In genomic region chr3:158337007-158337608, GRCh38 we compare ENCODE assay signal across 12 cellular contexts.
A peak's percentile ranks its signal among the peaks of the same experiment; 100 is the strongest.
DNase-seq lines count a peak whose midpoint lies in the region; ATAC-seq and TF ChIP-seq lines count a peak whose summit lies in the region.
"Had no signal": no experiment of that assay in that cellular context is flagged by ENCODE, and none has a peak within 500 bp of the region (broad histone marks: within the 10 kb centered on the region; RNA-seq: fewer than 3 reads in every experiment).

No MANE protein-coding gene starts in this region.

- H3K4me2 ChIP-seq in osteoblast (ENCODE audit: insufficient read depth, low read length) = no peak overlapping the region

- DNase-seq in Right ventricle myocardium inferior (ENCODE audit: missing footprints) = no peak
- DNase-seq in right cardiac atrium = no peak
- no peak for DNase-seq in left lung
- DNase-seq in osteoblast (ENCODE audit: insufficient read length, low spot score, missing footprints) = peak; percentile 14
- no peak for DNase-seq in stimulated activated CD8-positive, alpha-beta memory T cell treated with anti-CD3 and anti-CD28 coated beads, Interleukin-4, amount 100 ng/mL, for 48 hours
- no peak for DNase-seq in stimulated activated naive CD4-positive, alpha-beta T cell treated with Interleukin-2 at 50 U/mL for 16 hours (lab: John Stamatoyannopoulos, UW)
- DNase-seq: Caco-2; CD8-positive, alpha-beta memory T cell; GOT3 had no signal

- H2AFZ ChIP-seq in osteoblast (ENCODE audit: low read length) = no peak overlapping the region

- no peaks in the 10 kb centered on the region for H4K20me1 ChIP-seq in osteoblast (ENCODE audit: insufficient read depth, low read length)

- H3K27ac ChIP-seq in right cardiac atrium (ENCODE audit: low read length) (no peak overlapping the region), left lung (no peak overlapping the region), osteoblast (ENCODE audit: low read depth, low read length) (no peak overlapping the region)
- H3K27ac ChIP-seq: 22Rv1 had no signal

- no peaks in the 10 kb centered on the region for H3K4me1 ChIP-seq in right cardiac atrium (ENCODE audit: control insufficient read depth, insufficient read depth, low read length)
- no peaks in the 10 kb centered on the region for H3K4me1 ChIP-seq in left lung
- H3K4me1 ChIP-seq in osteoblast (ENCODE audit: insufficient read depth, low read length) = no peaks in the 10 kb centered on the region
- H3K4me1 ChIP-seq: Caco-2 had no signal

- H3K27me3 ChIP-seq in right cardiac atrium (ENCODE audit: control insufficient read depth, insufficient read depth) (no peaks in the 10 kb centered on the region), left lung (no peaks in the 10 kb centered on the region), osteoblast (ENCODE audit: insufficient read depth, low read length) (no peaks in the 10 kb centered on the region)

- intact Hi-C loops in Right ventricle myocardium inferior (cut with DNase I) (no loop called here), right cardiac atrium (cut with DNase I) (no loop called here), left lung (cut with DNase I) (no loop called here)

- H3K4me3 ChIP-seq in right cardiac atrium (ENCODE audit: low read length) (no peak overlapping the region), left lung (no peak overlapping the region), osteoblast (ENCODE audit: insufficient read depth, low read length) (no peak overlapping the region)
- H3K4me3 ChIP-seq: HAP-1 had no signal

- H3K9me3 ChIP-seq in right cardiac atrium (ENCODE audit: control insufficient read depth, low read length) = no peaks in the 10 kb centered on the region
- H3K9me3 ChIP-seq in left lung = no peaks in the 10 kb centered on the region
- no peaks in the 10 kb centered on the region for H3K9me3 ChIP-seq in osteoblast (ENCODE audit: low read depth, low read length)
- H3K9me3 ChIP-seq: Caco-2, HAP-1 had no signal

- no peaks in the 10 kb centered on the region for H3K79me2 ChIP-seq in osteoblast (ENCODE audit: insufficient read depth, low read length)

- TF ChIP-seq CTCF in left lung (IDR thresholded peaks at IDR 0.05) = no peak
- TF ChIP-seq CTCF in osteoblast (IDR thresholded peaks at IDR 0.05; ENCODE audit: extremely low read depth, low read depth, low read length) = no peak

- peak; percentile 23 for ATAC-seq in Right ventricle myocardium inferior
- no peak for ATAC-seq in right cardiac atrium
- peak; percentile 30 for ATAC-seq in left lung
- no peak for ATAC-seq in GM19452 (IDR thresholded peaks at IDR 0.05; ENCODE audit: unreplicated experiment)

- H3K36me3 ChIP-seq in left lung (no peaks in the 10 kb centered on the region), osteoblast (ENCODE audit: insufficient read depth, low read length) (no peaks in the 10 kb centered on the region)
- H3K36me3 ChIP-seq: HAP-1 had no signal

- WGBS in right cardiac atrium = 80% methylated on average over 7 of the region's 7 CpGs

Comparison
In these comparisons a context has a peak if more than half of its experiments do, and no peak if none do; other contexts are left out.
1. ATAC-seq: peak in Right ventricle myocardium inferior (single experiment) and left lung (single experiment); none in right cardiac atrium (0 of 2) and GM19452 (single experiment).